ENCODE assay signal across 12 cellular contexts in genomic region chr4:2712261-2712842, GRCh38. TPM values are rescaled to one million over a fixed set of nuclear protein-coding genes. Genes with fewer than 3 reads are reported as not detected.
DNase-seq lines count a peak whose midpoint lies in the region; ATAC-seq and TF ChIP-seq lines count a peak whose summit lies in the region.
"Had no signal": no experiment of that assay in that cellular context is flagged by ENCODE, and none has a peak within 500 bp of the region (broad histone marks: within the 10 kb centered on the region; RNA-seq: fewer than 3 reads in every experiment).

No MANE protein-coding gene starts in this region.

- H3K27ac ChIP-seq in DOHH2 (ENCODE audit: low read depth, low read length) (no peak overlapping the region), mesendoderm (ENCODE audit: low read depth, low read length) (no peak overlapping the region), esophagus muscularis mucosa (replicated peaks in 1 of 4) (no peak overlapping the region)
- H3K27ac ChIP-seq: SJCRH30 had no signal

- H3K36me3 ChIP-seq in DOHH2 (ENCODE audit: control insufficient read depth, low read length) = peaks cover 23% of the 10 kb centered on the region
- H3K36me3 ChIP-seq in mesendoderm (ENCODE audit: control insufficient read depth, insufficient read depth, low read length) = no peaks in the 10 kb centered on the region
- H3K36me3 ChIP-seq in esophagus muscularis mucosa = peaks cover 18 to 42% (median 32%) of the 10 kb centered on the region in 4 donors

- no peak overlapping the region for H4K8ac ChIP-seq in mesendoderm (ENCODE audit: low read depth, low read length)

- ATAC-seq in HG02981 (IDR thresholded peaks at IDR 0.05; ENCODE audit: unreplicated experiment) (no peak), GM18873 (IDR thresholded peaks at IDR 0.05; ENCODE audit: low FRiP score, unreplicated experiment) (no peak)

- DNase-seq in HuH-7 (ENCODE audit: low spot score) (peak; percentile 31), astrocyte of the cerebellum (ENCODE audit: low read depth) (peak; percentile 18), mesendoderm (peak; percentile 40), NCI-H1930 (lab: John Stamatoyannopoulos, UW) (no peak), esophagus muscularis mucosa (ENCODE audit: extremely low spot score) (no peak)
- DNase-seq: substantia nigra had no signal

- no peak overlapping the region for H3K23ac ChIP-seq in mesendoderm (ENCODE audit: low read length)

- TF ChIP-seq POLR2A in esophagus muscularis mucosa (IDR thresholded peaks at IDR 0.05; ENCODE audit: low read depth) = no peak

- TF ChIP-seq EP300 in esophagus muscularis mucosa (IDR thresholded peaks at IDR 0.05) = no peak

- H3K4ac ChIP-seq in mesendoderm (ENCODE audit: low read depth, low read length) = no peak overlapping the region

- H3K27me3 ChIP-seq in DOHH2 (ENCODE audit: control insufficient read depth, low read length) = no peaks in the 10 kb centered on the region
- H3K27me3 ChIP-seq in mesendoderm (ENCODE audit: insufficient read depth, low read length, poor library complexity) = no peaks in the 10 kb centered on the region
- H3K27me3 ChIP-seq in esophagus muscularis mucosa = no peaks in the 10 kb centered on the region
- H3K27me3 ChIP-seq: adrenal gland, SJCRH30 had no signal

- H3K4me1 ChIP-seq in DOHH2 (ENCODE audit: control insufficient read depth, low read length) (peaks cover 24% of the 10 kb centered on the region), mesendoderm (ENCODE audit: control insufficient read depth, low read depth, low read length) (no peaks in the 10 kb centered on the region), esophagus muscularis mucosa (peaks cover 20 to 29% (median 24%) of the 10 kb centered on the region in 4 donors)
- H3K4me1 ChIP-seq: SJCRH30 had no signal

- peaks cover 4% of the 10 kb centered on the region for H3K79me1 ChIP-seq in mesendoderm (ENCODE audit: low read length)

- H2BK120ac ChIP-seq in mesendoderm (ENCODE audit: low read depth, low read length) = no peak overlapping the region

- no peaks in the 10 kb centered on the region for H3K9me2 ChIP-seq in DOHH2 (replicated peaks; ENCODE audit: control insufficient read depth, low read length)

- H4K5ac ChIP-seq in mesendoderm (ENCODE audit: low read length) = no peak overlapping the region

- no peak overlapping the region for H2BK15ac ChIP-seq in mesendoderm (replicated peaks; ENCODE audit: low read depth)

- no peaks in the 10 kb centered on the region for H3K9me3 ChIP-seq in DOHH2 (ENCODE audit: control insufficient read depth, insufficient read depth, low read length)
- H3K9me3 ChIP-seq in esophagus muscularis mucosa = no peaks in the 10 kb centered on the region
- H3K9me3 ChIP-seq: adrenal gland, SJCRH30 had no signal

- TF ChIP-seq CTCF in DOHH2 (IDR thresholded peaks at IDR 0.05; ENCODE audit: low read depth, low read length, poor library complexity, severe bottlenecking) (peak; percentile 33), astrocyte of the cerebellum (IDR thresholded peaks at IDR 0.05; ENCODE audit: low read depth, low read length, missing control alignments) (peak; percentile 48), esophagus muscularis mucosa (IDR thresholded peaks at IDR 0.05) (no peak)

- no peak overlapping the region for H3K18ac ChIP-seq in mesendoderm (ENCODE audit: low read length)

- in situ Hi-C loops in astrocyte of the cerebellum (cut with HindIII; ENCODE audit: low sequenced_read_pairs) = no loop called here

- no peak overlapping the region for H3K9ac ChIP-seq in mesendoderm (ENCODE audit: low read length)

- H3K4me2 ChIP-seq in DOHH2 (ENCODE audit: low read length) (no peak overlapping the region), mesendoderm (ENCODE audit: low read length) (no peak overlapping the region)

- no peaks in the 10 kb centered on the region for H4K20me1 ChIP-seq in DOHH2 (ENCODE audit: control insufficient read depth, insufficient read depth, low read depth, low read length)

- no peak overlapping the region for H2AK5ac ChIP-seq in mesendoderm (ENCODE audit: low read length)

- no peak overlapping the region for H3K56ac ChIP-seq in mesendoderm (ENCODE audit: low read length)

- no peaks in the 10 kb centered on the region for H3F3A ChIP-seq in DOHH2 (ENCODE audit: control insufficient read depth, insufficient read depth)

- H3K4me3 ChIP-seq in DOHH2 (ENCODE audit: low read length) (no peak overlapping the region), astrocyte of the cerebellum (ENCODE audit: low read depth, low read length) (no peak overlapping the region), mesendoderm (ENCODE audit: low read length) (no peak overlapping the region), esophagus muscularis mucosa (no peak overlapping the region)
- H3K4me3 ChIP-seq: adrenal gland, SJCRH30, skin epidermis had no signal

- H3K79me2 ChIP-seq in DOHH2 (ENCODE audit: control insufficient read depth, low read length) = 0 out of 2 replicates have a peak, but pooled peaks cover 2% of the 10 kb centered on the region
- H3K79me2 ChIP-seq in mesendoderm (ENCODE audit: control insufficient read depth, insufficient read depth, low read length) = no peaks in the 10 kb centered on the region

- 100% methylated on average over 1 of the region's 9 CpGs for WGBS in mesendoderm (ENCODE audit: extremely low coverage, insufficient coverage, low lambda C conversion rate)
- WGBS in esophagus muscularis mucosa = 90% methylated on average over 9 of the region's 9 CpGs

- intact Hi-C loops in esophagus muscularis mucosa (cut with DNase I) = no loop called here

- no peak overlapping the region for H2BK5ac ChIP-seq in mesendoderm (ENCODE audit: low read length)

RNA-seq across cellular contexts. Expression of gene TNIP2, which starts 43.8 kb away (rescaled TPM):
- 23.2 TPM for polyA plus RNA-seq in mesendoderm (2013, experiment 1 of 2)
- polyA plus RNA-seq in mesendoderm (2013, experiment 2 of 2) = 25.0 TPM
- 10 to 100 TPM; 56.1 to 85.5 (median 75.4) TPM for total RNA-seq in esophagus muscularis mucosa

Comparison
In these comparisons a context has a peak if more than half of its experiments do, and no peak if none do; other contexts are left out.
1. CTCF ChIP-seq: peak in DOHH2 (single experiment) and astrocyte of the cerebellum (single experiment); none in esophagus muscularis mucosa (0 of 3).
2. DNase-seq: peak in HuH-7 (single experiment), astrocyte of the cerebellum (single experiment) and mesendoderm (single experiment); none in NCI-H1930 (0 of 2) and esophagus muscularis mucosa (single experiment).